Comparison of ENCODE assay signal across 12 cellular contexts in genomic region chr16:85641776-85642176, GRCh38. TPM values are rescaled to one million over a fixed set of nuclear protein-coding genes. Genes with fewer than 3 reads are reported as not detected.
DNase-seq lines count a peak whose midpoint lies in the region; ATAC-seq and TF ChIP-seq lines count a peak whose summit lies in the region.
"Had no signal": no experiment of that assay in that cellular context is flagged by ENCODE, and none has a peak within 500 bp of the region (broad histone marks: within the 10 kb centered on the region; RNA-seq: fewer than 3 reads in every experiment).

No MANE protein-coding gene starts in this region.

- peaks cover 0 to 7% (median 0%) of the 10 kb centered on the region in 11 experiments; a peak in 3 of 22 replicates for H3K27me3 ChIP-seq in BLaER1 treated with 17β-estradiol and CSF1 and Interleukin-3, amounts not matched to agents 10 nM and 100 nM

- no peak overlapping the region for H3K27ac ChIP-seq in BLaER1 treated with 17β-estradiol and CSF1 and Interleukin-3, amounts not matched to agents 10 nM and 100 nM
- H3K27ac ChIP-seq: C4-2B had no signal

- H3K36me3 ChIP-seq in BLaER1 treated with 17β-estradiol and CSF1 and Interleukin-3, amounts not matched to agents 10 nM and 100 nM: peaks cover 0 to 51% (median 31%) of the 10 kb centered on the region in 11 experiments; a peak in 16 of 22 replicates

- no peaks in the 10 kb centered on the region for H3K9me3 ChIP-seq in BLaER1 treated with 17β-estradiol and CSF1 and Interleukin-3, amounts not matched to agents 10 nM and 100 nM (replicated peaks in 1 of 11)

- peaks cover 98 to 100% (median 99%) of the 10 kb centered on the region in 11 experiments for H4K20me1 ChIP-seq in BLaER1 treated with 17β-estradiol and CSF1 and Interleukin-3, amounts not matched to agents 10 nM and 100 nM

- TF ChIP-seq CTCF in GM10248 (IDR thresholded peaks at IDR 0.05; ENCODE audit: control extremely low read depth, extremely low read depth, low read depth, missing control alignments): no peak

- intact Hi-C loops in Right ventricle myocardium superior (cut with DNase I): no loop called here
- intact Hi-C loops in posterior vena cava (cut with DNase I): no loop called here

- H3K4me2 ChIP-seq in BLaER1 treated with 17β-estradiol and CSF1 and Interleukin-3, amounts not matched to agents 10 nM and 100 nM: peak overlapping the region in 10 of 11 experiments; percentile 18 to 96 (median 61); a peak in 14 of 22 replicates

- H3K4me3 ChIP-seq in BLaER1 treated with 17β-estradiol and CSF1 and Interleukin-3, amounts not matched to agents 10 nM and 100 nM: no peak overlapping the region

- peak; percentile 71 for ATAC-seq in Right ventricle myocardium superior (ENCODE audit: poor library complexity)
- no peak for ATAC-seq in HG03196 (IDR thresholded peaks at IDR 0.05; ENCODE audit: unreplicated experiment)
- no peak for ATAC-seq in GM18858 (IDR thresholded peaks at IDR 0.05; ENCODE audit: unreplicated experiment)
- ATAC-seq in HG02840 (IDR thresholded peaks at IDR 0.05; ENCODE audit: low FRiP score, unreplicated experiment): no peak
- ATAC-seq: stimulated activated naive CD8-positive, alpha-beta T cell treated with anti-CD3 and anti-CD28 coated beads, Interleukin-15, amount 100 ng/mL, for 72 hours had no signal

- no peak overlapping the region; a peak in 1 of 22 replicates for H3K9ac ChIP-seq in BLaER1 treated with 17β-estradiol and CSF1 and Interleukin-3, amounts not matched to agents 10 nM and 100 nM

- POLR2A ChIA-PET in GM10248 (lab: Yijun Ruan, JAX): no interaction called here

- DNase-seq in NCI-H69 (lab: John Stamatoyannopoulos, UW): peak; percentile 88
- peak; percentile 75 for DNase-seq in Right ventricle myocardium superior
- DNase-seq in posterior vena cava (ENCODE audit: low spot score): peak; percentile 88
- DNase-seq in GM10248 (ENCODE audit: extremely low spot score): no peak
- DNase-seq: activated naive CD8-positive, alpha-beta T cell treated with anti-CD3 and anti-CD28 coated beads, Interleukin-2, amount 10 ng/mL, durations not matched to agents 7 days and 5 days; NCI-H1092 treated with DMSO at 0.1 percent for 48 hours; stimulated activated naive CD8-positive, alpha-beta T cell treated with anti-CD3 and anti-CD28 coated beads, Interleukin-15, amount 100 ng/mL, for 72 hours had no signal

- H3K4me1 ChIP-seq in BLaER1 treated with 17β-estradiol and CSF1 and Interleukin-3, amounts not matched to agents 10 nM and 100 nM: peaks cover 47 to 94% (median 86%) of the 10 kb centered on the region in 10 experiments

- CTCF ChIA-PET in GM10248 (lab: Yijun Ruan, JAX): interaction anchor here (1.0 to 1.9 kb wide), 3 partner anchors 16 to 26 kb away, joined by 3 to 7 read pairs (median 3); no protein-coding TSS in a partner anchor

RNA-seq across cellular contexts. Expression of gene GSE1, which starts 28.7 kb away (rescaled TPM):
- total RNA-seq in Right ventricle myocardium superior: 30.3 TPM
- total RNA-seq in posterior vena cava: 10 to 100 TPM; 57.2 to 62.5 TPM

RNA-seq across cellular contexts. Expression of gene GINS2, which starts 47.0 kb away (rescaled TPM):
- total RNA-seq in Right ventricle myocardium superior: 0.81 TPM
- total RNA-seq in posterior vena cava: under 1 TPM; 0.19 to 0.56 TPM
